ENCODE assay signal across 9 cellular contexts in the genomic region with DNA sequence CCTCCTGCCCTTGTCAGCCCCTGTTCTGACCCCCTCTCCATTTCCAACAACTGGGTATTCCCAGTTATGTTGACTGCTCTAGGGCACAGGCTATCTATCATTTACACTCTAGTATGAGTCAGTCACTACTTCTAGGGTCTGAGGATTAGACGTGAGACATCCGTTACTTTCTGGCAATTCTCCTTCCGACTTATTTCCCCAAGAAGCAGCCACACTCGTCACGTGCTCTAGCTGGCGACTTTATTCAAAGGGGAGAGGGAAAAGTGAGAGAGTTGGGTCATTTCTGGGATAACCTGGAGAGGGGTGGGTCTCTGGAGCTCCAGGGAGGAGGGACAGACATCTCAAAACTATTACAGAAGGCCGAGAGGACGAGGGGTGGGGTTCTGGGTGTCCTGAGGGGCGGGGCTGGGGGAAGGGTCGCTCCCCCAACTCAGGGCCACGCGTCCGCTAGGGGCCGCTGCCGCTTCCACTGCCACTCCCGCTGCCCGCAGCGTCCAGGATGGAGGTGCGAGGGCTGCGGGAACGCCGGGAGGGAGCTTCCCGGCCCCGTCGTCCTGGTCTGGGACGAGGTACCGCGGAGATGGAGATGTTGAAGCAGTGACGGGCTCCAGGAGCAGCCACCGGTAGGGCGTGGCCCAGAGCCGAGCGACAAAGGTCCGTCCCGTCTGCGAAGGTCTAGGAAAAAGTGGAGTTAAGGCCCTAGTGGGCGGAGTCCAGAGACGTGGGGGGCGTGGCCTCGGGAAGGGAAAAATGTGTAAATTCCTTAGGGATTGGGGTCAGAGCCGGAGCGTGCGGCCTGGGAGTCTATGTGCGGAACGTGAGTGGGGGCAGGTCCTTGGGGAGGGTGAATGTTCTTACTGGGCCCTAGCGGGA. TPM values are rescaled to one million over a fixed set of nuclear protein-coding genes. Genes with fewer than 3 reads are reported as not detected.
DNase-seq lines count a peak whose midpoint lies in the region; ATAC-seq and TF ChIP-seq lines count a peak whose summit lies in the region.
"Had no signal": no experiment of that assay in that cellular context is flagged by ENCODE, and none has a peak within 500 bp of the region (broad histone marks: within the 10 kb centered on the region; RNA-seq: fewer than 3 reads in every experiment).

No MANE protein-coding gene starts in this region.

- no peaks in the 10 kb centered on the region for H3K27me3 ChIP-seq in BE2C
- no peaks in the 10 kb centered on the region for H3K27me3 ChIP-seq in GM23248 (replicated peaks; ENCODE audit: insufficient read depth)
- peaks cover 36% of the 10 kb centered on the region for H3K27me3 ChIP-seq in CD8-positive, alpha-beta memory T cell (ENCODE audit: insufficient read depth, low read length, poor library complexity, severe bottlenecking)

- H3K27me3 Mint-ChIP-seq in CD8-positive, alpha-beta memory T cell, result peaks cover 47 to 51% of the 10 kb centered on the region in 2 donors

- POLR2A ChIA-PET in CD8-positive, alpha-beta memory T cell (lab: Charles Lee), result no interaction called here

- peak overlapping the region; percentile 48 for H3K4me3 ChIP-seq in BE2C (ENCODE audit: low read depth, low read length)
- peak overlapping the region; percentile 12; the same call in 1 of the 2 replicates for H3K4me3 ChIP-seq in GM23248
- no peak overlapping the region for H3K4me3 ChIP-seq in CD8-positive, alpha-beta memory T cell (ENCODE audit: low read length)
- H3K4me3 ChIP-seq: lung had no signal

- no peak overlapping the region for H3K9ac ChIP-seq in GM23248

- peaks cover 4 to 9% (median 5%) of the 10 kb centered on the region in 3 donors for H3K4me1 Mint-ChIP-seq in CD8-positive, alpha-beta memory T cell

- WGBS in GM23248 (ENCODE audit: low coverage in 1 of 2, low lambda C conversion rate in 2 of 2, missing lambda C conversion rate in 2 of 2), 2 experiments, result 8 to 9% methylated on average over 38 to 46 of the region's 46 CpGs

- H3K9me3 ChIP-seq in BE2C (no peaks in the 10 kb centered on the region), GM23248 (ENCODE audit: low read depth) (no peaks in the 10 kb centered on the region)
- no peaks in the 10 kb centered on the region for H3K9me3 ChIP-seq in CD8-positive, alpha-beta memory T cell (ENCODE audit: low read length)

- no peak overlapping the region for H3K4me3 Mint-ChIP-seq in CD8-positive, alpha-beta memory T cell

- no peak overlapping the region for H3K4me2 ChIP-seq in GM23248 (ENCODE audit: unreplicated experiment)

- CTCF ChIA-PET in CD8-positive, alpha-beta memory T cell (lab: Charles Lee), result interaction anchor here (0.8 to 1.6 kb wide), 3 partner anchors 22 to 68 kb away, joined by 3 to 4 read pairs (median 4); no protein-coding TSS in a partner anchor

- TF ChIP-seq CTCF in BE2C (IDR thresholded peaks at IDR 0.05; ENCODE audit: low read depth, low read length), result peak; percentile 64

- DNase-seq in BE2C (peak; percentile 85), GM23248 (peak; percentile 44), left kidney (ENCODE audit: low read depth, low spot score) (peak; percentile 69), NCI-H2029 treated with DMSO at 0.1 percent for 48 hours (lab: John Stamatoyannopoulos, UW) (no peak), cortex of kidney (lab: John Stamatoyannopoulos, UW) (no peak)
- DNase-seq in activated T-cell treated with anti-CD3 and anti-CD28 coated beads, Interleukin-2, amount 50 U/mL, for 48 hours, result peak; percentile 61 to 65
- DNase-seq in CD8-positive, alpha-beta memory T cell, result no peak

- H3K79me2 ChIP-seq in GM23248 (ENCODE audit: insufficient read depth), result no peaks in the 10 kb centered on the region

- ATAC-seq in HG03571 (IDR thresholded peaks at IDR 0.05; ENCODE audit: unreplicated experiment), result no peak

- H3F3A ChIP-seq in GM23248 (ENCODE audit: insufficient read depth), result no peaks in the 10 kb centered on the region

- no peak overlapping the region for H3K27ac Mint-ChIP-seq in CD8-positive, alpha-beta memory T cell

- no peaks in the 10 kb centered on the region for H3K9me2 ChIP-seq in GM23248 (ENCODE audit: insufficient read depth)

- peaks cover 5% of the 10 kb centered on the region for H3K4me1 ChIP-seq in BE2C
- no peaks in the 10 kb centered on the region for H3K4me1 ChIP-seq in GM23248 (ENCODE audit: insufficient read depth)
- peaks cover 5% of the 10 kb centered on the region for H3K4me1 ChIP-seq in CD8-positive, alpha-beta memory T cell (ENCODE audit: insufficient read depth, low read length)

- peaks cover 0 to 11% (median 0%) of the 10 kb centered on the region in 5 donors for H3K9me3 Mint-ChIP-seq in CD8-positive, alpha-beta memory T cell

- no peaks in the 10 kb centered on the region for H4K20me1 ChIP-seq in GM23248 (ENCODE audit: insufficient read depth)

- in situ Hi-C loops in GM23248 (cut with MboI), result no loop called here

- H2AFZ ChIP-seq in GM23248, result peak overlapping the region; percentile 39; the same call in 1 of the 2 replicates

- H3K36me3 Mint-ChIP-seq in CD8-positive, alpha-beta memory T cell, result peaks cover 0 to 1% (median 0%) of the 10 kb centered on the region in 3 donors

- H3K36me3 ChIP-seq in BE2C (no peaks in the 10 kb centered on the region), GM23248 (ENCODE audit: low read depth) (no peaks in the 10 kb centered on the region)
- no peaks in the 10 kb centered on the region for H3K36me3 ChIP-seq in CD8-positive, alpha-beta memory T cell (ENCODE audit: insufficient read depth, low read length)

- no peak overlapping the region for H3K27ac ChIP-seq in GM23248
- no peak overlapping the region for H3K27ac ChIP-seq in CD8-positive, alpha-beta memory T cell (ENCODE audit: low read depth, low read length)

RNA-seq across cellular contexts. Expression of a gene that starts 8.9 kb away (rescaled TPM):
- 2.2 TPM for polyA plus RNA-seq in BE2C (2012; ENCODE audit: insufficient read depth, insufficient read length, low read depth)
- total RNA-seq in GM23248 (2014; rRNA removed; shearing (Covaris generic)), result not detected in 2 replicates
- polyA plus RNA-seq in GM23248 (2016; fragmentation: Nextera tagmentation; extraction: Ambion mirVana), result not detected in 2 replicates
- not detected for total RNA-seq in CD8-positive, alpha-beta memory T cell
- polyA plus RNA-seq in CD8-positive, alpha-beta memory T cell, result not detected
- total RNA-seq: lung had no signal
- polyA plus RNA-seq: lung had no signal

RNA-seq across cellular contexts. Expression of a gene that starts 12.8 kb away (rescaled TPM):
- polyA plus RNA-seq in BE2C (2012; ENCODE audit: insufficient read depth, insufficient read length, low read depth), result 66.7 TPM
- 1.8 TPM in 1 of 2 replicates, not detected in the other for total RNA-seq in GM23248 (2014; rRNA removed; shearing (Covaris generic))
- polyA plus RNA-seq in GM23248 (2016; fragmentation: Nextera tagmentation; extraction: Ambion mirVana), result 0.24 TPM in 1 of 2 replicates, not detected in the other
- under 1 TPM; 0.24 to 0.38 TPM for total RNA-seq in CD8-positive, alpha-beta memory T cell
- 1.2 TPM for polyA plus RNA-seq in CD8-positive, alpha-beta memory T cell

RNA-seq across cellular contexts. Expression of a gene that starts 19.1 kb away (rescaled TPM):
- 50.9 TPM for polyA plus RNA-seq in BE2C (2012; ENCODE audit: insufficient read depth, insufficient read length, low read depth)
- total RNA-seq in GM23248 (2014; rRNA removed; shearing (Covaris generic)), result 8.2 and 16.9 TPM in 2 replicates
- polyA plus RNA-seq in GM23248 (2016; fragmentation: Nextera tagmentation; extraction: Ambion mirVana), result 23.8 and 32.3 TPM in 2 replicates
- total RNA-seq in CD8-positive, alpha-beta memory T cell, result 10 to 100 TPM; 51.5 to 62.4 TPM
- polyA plus RNA-seq in CD8-positive, alpha-beta memory T cell, result 24.1 TPM

RNA-seq across cellular contexts. Expression of a gene that starts 23.6 kb away (rescaled TPM):
- polyA plus RNA-seq in BE2C (2012; ENCODE audit: insufficient read depth, insufficient read length, low read depth), result 12.4 TPM
- not detected in 2 replicates for total RNA-seq in GM23248 (2014; rRNA removed; shearing (Covaris generic))
- polyA plus RNA-seq in GM23248 (2016; fragmentation: Nextera tagmentation; extraction: Ambion mirVana), result 10.8 and 12.5 TPM in 2 replicates
- total RNA-seq in CD8-positive, alpha-beta memory T cell, result 10 to 100 TPM; 24.6 to 31.0 TPM
- not detected for polyA plus RNA-seq in CD8-positive, alpha-beta memory T cell

RNA-seq across cellular contexts. Expression of a gene that starts 23.9 kb away (rescaled TPM):
- 872 TPM for polyA plus RNA-seq in BE2C (2012; ENCODE audit: insufficient read depth, insufficient read length, low read depth)
- total RNA-seq in GM23248 (2014; rRNA removed; shearing (Covaris generic)), result 230 TPM in 2 replicates
- polyA plus RNA-seq in GM23248 (2016; fragmentation: Nextera tagmentation; extraction: Ambion mirVana), result 252 TPM in 2 replicates
- total RNA-seq in CD8-positive, alpha-beta memory T cell, result 100 to 1,000 TPM; 183 to 184 TPM
- 257 TPM for polyA plus RNA-seq in CD8-positive, alpha-beta memory T cell

Comparison
In these comparisons a context has a peak if more than half of its experiments do, and no peak if none do; other contexts are left out.
1. DNase-seq: peak in BE2C (single experiment), GM23248 (single experiment), activated T-cell treated with anti-CD3 and anti-CD28 coated beads, Interleukin-2, amount 50 U/mL, for 48 hours (2 of 2) and left kidney (single experiment); none in NCI-H2029 treated with DMSO at 0.1 percent for 48 hours (single experiment), cortex of kidney (single experiment) and CD8-positive, alpha-beta memory T cell (0 of 5).